In the genomic region with DNA sequence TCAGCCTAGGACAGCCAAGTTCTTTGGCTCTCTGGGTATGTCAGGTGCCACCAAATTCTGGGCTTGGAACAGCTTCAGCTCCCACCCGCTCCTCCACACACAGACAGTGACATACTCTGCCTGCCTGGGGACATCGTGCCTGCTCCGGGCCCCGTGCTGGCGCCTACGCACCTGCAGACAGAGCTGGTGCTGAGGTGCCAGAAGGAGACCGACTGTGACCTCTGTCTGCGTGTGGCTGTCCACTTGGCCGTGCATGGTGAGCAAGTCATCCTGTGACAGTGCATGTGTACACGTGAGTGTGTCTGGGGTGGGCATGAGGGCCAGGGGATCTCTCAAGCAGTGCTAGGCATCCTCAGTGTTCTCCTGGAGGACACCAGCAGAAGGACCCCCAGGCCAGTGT, we compare ENCODE assay signal across 1 cellular context.
TF ChIP-seq lines count a peak whose summit lies in the region.

No MANE protein-coding gene starts in this region.

TF ChIP-seq in HCT116, 20 proteins besides CTCF, POLR2A, EP300 and RAD21 (continued from another document):
- no peak for TF ChIP-seq CEBPB (IDR thresholded peaks at IDR 0.05; ENCODE audit: low read depth)
